ENCODE assay signal across 1 cellular context in the genomic region with DNA sequence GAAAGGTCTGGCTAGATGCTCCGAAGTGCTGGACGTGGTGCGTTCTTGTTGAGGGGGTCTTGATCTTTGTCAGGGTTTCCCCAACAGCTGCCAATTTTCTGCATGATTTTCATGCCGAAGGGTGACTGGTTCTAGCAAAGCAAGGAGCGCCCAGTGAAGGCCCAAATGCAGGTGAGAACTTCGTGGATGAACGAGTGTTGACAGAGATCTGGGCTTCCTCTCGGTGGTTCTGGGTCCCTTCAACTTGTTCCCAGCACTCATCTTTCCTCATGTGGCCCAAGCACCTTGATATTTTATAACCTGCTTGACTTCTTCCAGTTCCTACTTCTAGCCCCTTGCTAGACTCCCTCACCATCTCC.
TF ChIP-seq lines count a peak whose summit lies in the region.

No MANE protein-coding gene starts in this region.

TF ChIP-seq in K562, 482 proteins besides CTCF, POLR2A, EP300 and RAD21 (continues in another document):
- no peak for TF ChIP-seq NCOA6 (IDR thresholded peaks at IDR 0.05)
- TF ChIP-seq PRMT5 (CRISPR knock-in tag; IDR thresholded peaks at IDR 0.05): no peak
- TF ChIP-seq, protein P1, sequence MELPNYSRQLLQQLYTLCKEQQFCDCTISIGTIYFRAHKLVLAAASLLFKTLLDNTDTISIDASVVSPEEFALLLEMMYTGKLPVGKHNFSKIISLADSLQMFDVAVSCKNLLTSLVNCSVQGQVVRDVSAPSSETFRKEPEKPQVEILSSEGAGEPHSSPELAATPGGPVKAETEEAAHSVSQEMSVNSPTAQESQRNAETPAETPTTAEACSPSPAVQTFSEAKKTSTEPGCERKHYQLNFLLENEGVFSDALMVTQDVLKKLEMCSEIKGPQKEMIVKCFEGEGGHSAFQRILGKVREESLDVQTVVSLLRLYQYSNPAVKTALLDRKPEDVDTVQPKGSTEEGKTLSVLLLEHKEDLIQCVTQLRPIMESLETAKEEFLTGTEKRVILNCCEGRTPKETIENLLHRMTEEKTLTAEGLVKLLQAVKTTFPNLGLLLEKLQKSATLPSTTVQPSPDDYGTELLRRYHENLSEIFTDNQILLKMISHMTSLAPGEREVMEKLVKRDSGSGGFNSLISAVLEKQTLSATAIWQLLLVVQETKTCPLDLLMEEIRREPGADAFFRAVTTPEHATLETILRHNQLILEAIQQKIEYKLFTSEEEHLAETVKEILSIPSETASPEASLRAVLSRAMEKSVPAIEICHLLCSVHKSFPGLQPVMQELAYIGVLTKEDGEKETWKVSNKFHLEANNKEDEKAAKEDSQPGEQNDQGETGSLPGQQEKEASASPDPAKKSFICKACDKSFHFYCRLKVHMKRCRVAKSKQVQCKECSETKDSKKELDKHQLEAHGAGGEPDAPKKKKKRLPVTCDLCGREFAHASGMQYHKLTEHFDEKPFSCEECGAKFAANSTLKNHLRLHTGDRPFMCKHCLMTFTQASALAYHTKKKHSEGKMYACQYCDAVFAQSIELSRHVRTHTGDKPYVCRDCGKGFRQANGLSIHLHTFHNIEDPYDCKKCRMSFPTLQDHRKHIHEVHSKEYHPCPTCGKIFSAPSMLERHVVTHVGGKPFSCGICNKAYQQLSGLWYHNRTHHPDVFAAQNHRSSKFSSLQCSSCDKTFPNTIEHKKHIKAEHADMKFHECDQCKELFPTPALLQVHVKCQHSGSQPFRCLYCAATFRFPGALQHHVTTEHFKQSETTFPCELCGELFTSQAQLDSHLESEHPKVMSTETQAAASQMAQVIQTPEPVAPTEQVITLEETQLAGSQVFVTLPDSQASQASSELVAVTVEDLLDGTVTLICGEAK (IDR thresholded peaks at IDR 0.05): no peak
- TF ChIP-seq, protein P1 (CRISPR knock-in tag; IDR thresholded peaks at IDR 0.05): no peak
- TF ChIP-seq ZNF224 (CRISPR knock-in tag; IDR thresholded peaks at IDR 0.05): no peak
- no peak for TF ChIP-seq TBP (optimal IDR thresholded peaks at IDR 0.05; ENCODE audit: low read depth, low read length)
- TF ChIP-seq, protein P2, sequence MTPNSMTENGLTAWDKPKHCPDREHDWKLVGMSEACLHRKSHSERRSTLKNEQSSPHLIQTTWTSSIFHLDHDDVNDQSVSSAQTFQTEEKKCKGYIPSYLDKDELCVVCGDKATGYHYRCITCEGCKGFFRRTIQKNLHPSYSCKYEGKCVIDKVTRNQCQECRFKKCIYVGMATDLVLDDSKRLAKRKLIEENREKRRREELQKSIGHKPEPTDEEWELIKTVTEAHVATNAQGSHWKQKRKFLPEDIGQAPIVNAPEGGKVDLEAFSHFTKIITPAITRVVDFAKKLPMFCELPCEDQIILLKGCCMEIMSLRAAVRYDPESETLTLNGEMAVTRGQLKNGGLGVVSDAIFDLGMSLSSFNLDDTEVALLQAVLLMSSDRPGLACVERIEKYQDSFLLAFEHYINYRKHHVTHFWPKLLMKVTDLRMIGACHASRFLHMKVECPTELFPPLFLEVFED (CRISPR knock-in tag; conservative IDR thresholded peaks at IDR 0.05): 0 out of 2 replicates have a peak, but pooled peaks have one; percentile 17
- TF ChIP-seq ZNF764 (CRISPR knock-in tag; IDR thresholded peaks at IDR 0.05; ENCODE audit: low read depth): no peak
- peak; percentile 33 for TF ChIP-seq ZFX (CRISPR knock-in tag; IDR thresholded peaks at IDR 0.05)
- TF ChIP-seq, protein P3, sequence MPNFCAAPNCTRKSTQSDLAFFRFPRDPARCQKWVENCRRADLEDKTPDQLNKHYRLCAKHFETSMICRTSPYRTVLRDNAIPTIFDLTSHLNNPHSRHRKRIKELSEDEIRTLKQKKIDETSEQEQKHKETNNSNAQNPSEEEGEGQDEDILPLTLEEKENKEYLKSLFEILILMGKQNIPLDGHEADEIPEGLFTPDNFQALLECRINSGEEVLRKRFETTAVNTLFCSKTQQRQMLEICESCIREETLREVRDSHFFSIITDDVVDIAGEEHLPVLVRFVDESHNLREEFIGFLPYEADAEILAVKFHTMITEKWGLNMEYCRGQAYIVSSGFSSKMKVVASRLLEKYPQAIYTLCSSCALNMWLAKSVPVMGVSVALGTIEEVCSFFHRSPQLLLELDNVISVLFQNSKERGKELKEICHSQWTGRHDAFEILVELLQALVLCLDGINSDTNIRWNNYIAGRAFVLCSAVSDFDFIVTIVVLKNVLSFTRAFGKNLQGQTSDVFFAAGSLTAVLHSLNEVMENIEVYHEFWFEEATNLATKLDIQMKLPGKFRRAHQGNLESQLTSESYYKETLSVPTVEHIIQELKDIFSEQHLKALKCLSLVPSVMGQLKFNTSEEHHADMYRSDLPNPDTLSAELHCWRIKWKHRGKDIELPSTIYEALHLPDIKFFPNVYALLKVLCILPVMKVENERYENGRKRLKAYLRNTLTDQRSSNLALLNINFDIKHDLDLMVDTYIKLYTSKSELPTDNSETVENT (CRISPR knock-in tag; IDR thresholded peaks at IDR 0.05): no peak
- TF ChIP-seq U2AF1 (optimal IDR thresholded peaks at IDR 0.05; ENCODE audit: low read depth, low read length): no peak
- peak; percentile 37; the same call in 1 of the 2 replicates for TF ChIP-seq BCOR (IDR thresholded peaks at IDR 0.05)
- peak; percentile 59; the same call in 1 of the 2 replicates for TF ChIP-seq KAT7 (CRISPR knock-in tag; IDR thresholded peaks at IDR 0.05; ENCODE audit: borderline replicate concordance)
- TF ChIP-seq, protein P4, sequence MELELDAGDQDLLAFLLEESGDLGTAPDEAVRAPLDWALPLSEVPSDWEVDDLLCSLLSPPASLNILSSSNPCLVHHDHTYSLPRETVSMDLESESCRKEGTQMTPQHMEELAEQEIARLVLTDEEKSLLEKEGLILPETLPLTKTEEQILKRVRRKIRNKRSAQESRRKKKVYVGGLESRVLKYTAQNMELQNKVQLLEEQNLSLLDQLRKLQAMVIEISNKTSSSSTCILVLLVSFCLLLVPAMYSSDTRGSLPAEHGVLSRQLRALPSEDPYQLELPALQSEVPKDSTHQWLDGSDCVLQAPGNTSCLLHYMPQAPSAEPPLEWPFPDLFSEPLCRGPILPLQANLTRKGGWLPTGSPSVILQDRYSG (tag; conservative IDR thresholded peaks at IDR 0.05; ENCODE audit: low read depth): no peak
- TF ChIP-seq, protein P5, sequence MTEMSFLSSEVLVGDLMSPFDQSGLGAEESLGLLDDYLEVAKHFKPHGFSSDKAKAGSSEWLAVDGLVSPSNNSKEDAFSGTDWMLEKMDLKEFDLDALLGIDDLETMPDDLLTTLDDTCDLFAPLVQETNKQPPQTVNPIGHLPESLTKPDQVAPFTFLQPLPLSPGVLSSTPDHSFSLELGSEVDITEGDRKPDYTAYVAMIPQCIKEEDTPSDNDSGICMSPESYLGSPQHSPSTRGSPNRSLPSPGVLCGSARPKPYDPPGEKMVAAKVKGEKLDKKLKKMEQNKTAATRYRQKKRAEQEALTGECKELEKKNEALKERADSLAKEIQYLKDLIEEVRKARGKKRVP (CRISPR knock-in tag; IDR thresholded peaks at IDR 0.05): no peak
- TF ChIP-seq CCNT2 (IDR thresholded peaks at IDR 0.05; ENCODE audit: borderline replicate concordance, extremely low read depth, insufficient read length, low read depth, low read length): no peak
- TF ChIP-seq, protein P6, sequence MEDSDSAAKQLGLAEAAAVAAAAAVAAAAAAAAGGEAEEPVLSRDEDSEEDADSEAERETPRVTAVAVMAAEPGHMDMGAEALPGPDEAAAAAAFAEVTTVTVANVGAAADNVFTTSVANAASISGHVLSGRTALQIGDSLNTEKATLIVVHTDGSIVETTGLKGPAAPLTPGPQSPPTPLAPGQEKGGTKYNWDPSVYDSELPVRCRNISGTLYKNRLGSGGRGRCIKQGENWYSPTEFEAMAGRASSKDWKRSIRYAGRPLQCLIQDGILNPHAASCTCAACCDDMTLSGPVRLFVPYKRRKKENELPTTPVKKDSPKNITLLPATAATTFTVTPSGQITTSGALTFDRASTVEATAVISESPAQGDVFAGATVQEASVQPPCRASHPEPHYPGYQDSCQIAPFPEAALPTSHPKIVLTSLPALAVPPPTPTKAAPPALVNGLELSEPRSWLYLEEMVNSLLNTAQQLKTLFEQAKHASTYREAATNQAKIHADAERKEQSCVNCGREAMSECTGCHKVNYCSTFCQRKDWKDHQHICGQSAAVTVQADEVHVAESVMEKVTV (CRISPR knock-in tag; IDR thresholded peaks at IDR 0.05): no peak
- TF ChIP-seq ZNF3 (CRISPR knock-in tag; IDR thresholded peaks at IDR 0.05): no peak
- peak; percentile 25 for TF ChIP-seq CHD4 (IDR thresholded peaks at IDR 0.05; ENCODE audit: insufficient read depth, insufficient replicate concordance, low read depth, low read length, poor library complexity, severe bottlenecking)
- TF ChIP-seq, protein P7, sequence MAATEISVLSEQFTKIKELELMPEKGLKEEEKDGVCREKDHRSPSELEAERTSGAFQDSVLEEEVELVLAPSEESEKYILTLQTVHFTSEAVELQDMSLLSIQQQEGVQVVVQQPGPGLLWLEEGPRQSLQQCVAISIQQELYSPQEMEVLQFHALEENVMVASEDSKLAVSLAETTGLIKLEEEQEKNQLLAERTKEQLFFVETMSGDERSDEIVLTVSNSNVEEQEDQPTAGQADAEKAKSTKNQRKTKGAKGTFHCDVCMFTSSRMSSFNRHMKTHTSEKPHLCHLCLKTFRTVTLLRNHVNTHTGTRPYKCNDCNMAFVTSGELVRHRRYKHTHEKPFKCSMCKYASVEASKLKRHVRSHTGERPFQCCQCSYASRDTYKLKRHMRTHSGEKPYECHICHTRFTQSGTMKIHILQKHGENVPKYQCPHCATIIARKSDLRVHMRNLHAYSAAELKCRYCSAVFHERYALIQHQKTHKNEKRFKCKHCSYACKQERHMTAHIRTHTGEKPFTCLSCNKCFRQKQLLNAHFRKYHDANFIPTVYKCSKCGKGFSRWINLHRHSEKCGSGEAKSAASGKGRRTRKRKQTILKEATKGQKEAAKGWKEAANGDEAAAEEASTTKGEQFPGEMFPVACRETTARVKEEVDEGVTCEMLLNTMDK (IDR thresholded peaks at IDR 0.05; ENCODE audit: borderline replicate concordance, insufficient read depth, low read depth, low read length, poor library complexity, severe bottlenecking): no peak
- no peak for TF ChIP-seq HDAC2 (IDR thresholded peaks at IDR 0.05)
- no peak for TF ChIP-seq HDAC3 (IDR thresholded peaks at IDR 0.05; ENCODE audit: borderline replicate concordance, partially characterized antibody)
- no peak for TF ChIP-seq ZNF668 (CRISPR knock-in tag; IDR thresholded peaks at IDR 0.05)
- no peak for TF ChIP-seq ZNF785 (CRISPR knock-in tag; IDR thresholded peaks at IDR 0.05)
- TF ChIP-seq, protein P8, sequence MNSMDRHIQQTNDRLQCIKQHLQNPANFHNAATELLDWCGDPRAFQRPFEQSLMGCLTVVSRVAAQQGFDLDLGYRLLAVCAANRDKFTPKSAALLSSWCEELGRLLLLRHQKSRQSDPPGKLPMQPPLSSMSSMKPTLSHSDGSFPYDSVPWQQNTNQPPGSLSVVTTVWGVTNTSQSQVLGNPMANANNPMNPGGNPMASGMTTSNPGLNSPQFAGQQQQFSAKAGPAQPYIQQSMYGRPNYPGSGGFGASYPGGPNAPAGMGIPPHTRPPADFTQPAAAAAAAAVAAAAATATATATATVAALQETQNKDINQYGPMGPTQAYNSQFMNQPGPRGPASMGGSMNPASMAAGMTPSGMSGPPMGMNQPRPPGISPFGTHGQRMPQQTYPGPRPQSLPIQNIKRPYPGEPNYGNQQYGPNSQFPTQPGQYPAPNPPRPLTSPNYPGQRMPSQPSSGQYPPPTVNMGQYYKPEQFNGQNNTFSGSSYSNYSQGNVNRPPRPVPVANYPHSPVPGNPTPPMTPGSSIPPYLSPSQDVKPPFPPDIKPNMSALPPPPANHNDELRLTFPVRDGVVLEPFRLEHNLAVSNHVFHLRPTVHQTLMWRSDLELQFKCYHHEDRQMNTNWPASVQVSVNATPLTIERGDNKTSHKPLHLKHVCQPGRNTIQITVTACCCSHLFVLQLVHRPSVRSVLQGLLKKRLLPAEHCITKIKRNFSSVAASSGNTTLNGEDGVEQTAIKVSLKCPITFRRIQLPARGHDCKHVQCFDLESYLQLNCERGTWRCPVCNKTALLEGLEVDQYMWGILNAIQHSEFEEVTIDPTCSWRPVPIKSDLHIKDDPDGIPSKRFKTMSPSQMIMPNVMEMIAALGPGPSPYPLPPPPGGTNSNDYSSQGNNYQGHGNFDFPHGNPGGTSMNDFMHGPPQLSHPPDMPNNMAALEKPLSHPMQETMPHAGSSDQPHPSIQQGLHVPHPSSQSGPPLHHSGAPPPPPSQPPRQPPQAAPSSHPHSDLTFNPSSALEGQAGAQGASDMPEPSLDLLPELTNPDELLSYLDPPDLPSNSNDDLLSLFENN (IDR thresholded peaks at IDR 0.05; ENCODE audit: low read depth in 2 of 2, low read length in 2 of 2): no peak
- TF ChIP-seq MTF1 (CRISPR knock-in tag; IDR thresholded peaks at IDR 0.05; ENCODE audit: borderline replicate concordance): 0 out of 2 replicates have a peak, but pooled peaks have one; percentile 8
- TF ChIP-seq, protein P9, sequence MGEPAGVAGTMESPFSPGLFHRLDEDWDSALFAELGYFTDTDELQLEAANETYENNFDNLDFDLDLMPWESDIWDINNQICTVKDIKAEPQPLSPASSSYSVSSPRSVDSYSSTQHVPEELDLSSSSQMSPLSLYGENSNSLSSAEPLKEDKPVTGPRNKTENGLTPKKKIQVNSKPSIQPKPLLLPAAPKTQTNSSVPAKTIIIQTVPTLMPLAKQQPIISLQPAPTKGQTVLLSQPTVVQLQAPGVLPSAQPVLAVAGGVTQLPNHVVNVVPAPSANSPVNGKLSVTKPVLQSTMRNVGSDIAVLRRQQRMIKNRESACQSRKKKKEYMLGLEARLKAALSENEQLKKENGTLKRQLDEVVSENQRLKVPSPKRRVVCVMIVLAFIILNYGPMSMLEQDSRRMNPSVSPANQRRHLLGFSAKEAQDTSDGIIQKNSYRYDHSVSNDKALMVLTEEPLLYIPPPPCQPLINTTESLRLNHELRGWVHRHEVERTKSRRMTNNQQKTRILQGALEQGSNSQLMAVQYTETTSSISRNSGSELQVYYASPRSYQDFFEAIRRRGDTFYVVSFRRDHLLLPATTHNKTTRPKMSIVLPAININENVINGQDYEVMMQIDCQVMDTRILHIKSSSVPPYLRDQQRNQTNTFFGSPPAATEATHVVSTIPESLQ (CRISPR knock-in tag; IDR thresholded peaks at IDR 0.05): no peak
